24 cellular contexts compared by ENCODE assay signal in the genomic region with DNA sequence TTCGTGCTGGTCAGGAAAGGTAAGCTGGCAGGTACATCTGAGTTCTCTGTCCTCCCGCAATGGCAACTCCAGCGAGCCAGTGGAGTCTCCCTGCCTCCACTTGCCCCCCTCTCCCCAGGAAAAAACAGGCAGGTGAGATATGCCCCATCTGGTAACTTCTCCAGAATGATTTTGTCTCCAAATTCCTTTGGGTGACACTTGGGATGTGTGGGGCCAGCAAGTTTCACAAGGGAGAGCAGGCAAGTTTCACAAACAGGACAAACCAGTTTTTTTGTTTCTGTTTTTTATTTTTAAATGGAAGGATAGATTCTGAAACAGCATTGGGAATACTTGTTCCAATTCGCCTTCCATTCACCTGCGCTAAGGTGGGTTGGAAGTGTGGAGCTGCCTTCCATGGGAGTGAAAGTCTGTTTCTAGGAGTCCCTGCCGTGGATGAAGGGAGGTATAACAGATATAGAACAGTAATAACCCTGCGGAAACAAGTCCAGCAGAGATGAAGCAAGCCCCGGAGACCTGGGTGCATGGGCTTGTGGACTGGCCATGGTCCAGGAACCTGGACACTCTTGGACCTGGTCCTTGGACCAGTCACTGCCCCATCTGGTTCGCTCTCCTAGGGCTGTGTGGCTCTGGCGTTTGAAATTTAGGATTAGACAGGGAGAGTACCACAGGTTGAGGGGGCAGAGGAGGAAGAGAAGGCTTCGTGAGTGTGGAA. TPM values are rescaled to one million over a fixed set of nuclear protein-coding genes. Genes with fewer than 3 reads are reported as not detected.
DNase-seq lines count a peak whose midpoint lies in the region; ATAC-seq, FAIRE-seq and TF ChIP-seq lines count a peak whose summit lies in the region.
"Had no signal": no experiment of that assay in that cellular context is flagged by ENCODE, and none has a peak within 500 bp of the region (broad histone marks: within the 10 kb centered on the region; RNA-seq: fewer than 3 reads in every experiment).

No MANE protein-coding gene starts in this region.

- H2AK5ac ChIP-seq in IMR-90 (ENCODE audit: low read depth, low read length): no peak overlapping the region

- H3K27me3 ChIP-seq in IMR-90 (ENCODE audit: control insufficient read depth, insufficient read depth, low read length) (no peaks in the 10 kb centered on the region), body of pancreas (no peaks in the 10 kb centered on the region), keratinocyte (ENCODE audit: control insufficient read depth, extremely low read depth, insufficient read depth, low read length) (no peaks in the 10 kb centered on the region)
- H3K27me3 ChIP-seq: testis had no signal

- no peaks in the 10 kb centered on the region for H3K79me2 ChIP-seq in keratinocyte (ENCODE audit: control insufficient read depth, insufficient read depth, low read length)

- no TSS peak for BruUV-seq in IMR-90 (replicated peaks; lab: Mats Ljungman, UMichigan)

- H3K9me1 ChIP-seq in IMR-90 (ENCODE audit: insufficient read depth, low read length): peaks cover 41% of the 10 kb centered on the region
- peaks cover 3% of the 10 kb centered on the region for H3K9me1 ChIP-seq in keratinocyte (ENCODE audit: control insufficient read depth, extremely low read depth, insufficient read depth, low read length)

- no peak overlapping the region; the same call in 1 of the 2 replicates for H2BK120ac ChIP-seq in IMR-90 (ENCODE audit: low read depth, low read length)

- no peak overlapping the region for H2BK20ac ChIP-seq in IMR-90 (ENCODE audit: low read depth, low read length)

- in situ Hi-C loops in IMR-90 (cut with MboI; ENCODE audit: low sequenced_read_pairs): no loop called here

- no peak for FAIRE-seq in keratinocyte (lab: Jason Lieb, UNC)
- FAIRE-seq: GM12891, GM19239 had no signal

- H3K4me1 Mint-ChIP-seq in type B pancreatic cell (ENCODE audit: unreplicated experiment): peaks cover 27% of the 10 kb centered on the region

- H3K4ac ChIP-seq in IMR-90 (ENCODE audit: low read depth, low read length): 0 out of 2 replicates have a peak overlapping the region, but pooled peaks have one; percentile 35

- H3K27ac ChIP-seq in IMR-90 (ENCODE audit: insufficient read depth, low read length): no peak overlapping the region
- peak overlapping the region; percentile 30 to 67 (median 45) for H3K27ac ChIP-seq in body of pancreas
- H3K27ac ChIP-seq in keratinocyte (ENCODE audit: control insufficient read depth, insufficient read depth, low read length): peak overlapping the region; percentile 28
- H3K27ac ChIP-seq: lower lobe of right lung, right lobe of liver, testis had no signal

- dilution Hi-C loops in IMR-90 (cut with HindIII; ENCODE audit: low sequenced_read_pairs, unreplicated experiment) (no loop called here), keratinocyte (cut with MboI; ENCODE audit: extremely low pct_ligation_motif_present, low sequenced_read_pairs) (no loop called here)

- H3K4me1 ChIP-seq in IMR-90 (ENCODE audit: control insufficient read depth, insufficient read depth, low read length) (peaks cover 8% of the 10 kb centered on the region), body of pancreas (peaks cover 27% of the 10 kb centered on the region), keratinocyte (ENCODE audit: control insufficient read depth, extremely low read depth, insufficient read depth, low read length) (peaks cover 41% of the 10 kb centered on the region)

- no peak overlapping the region for H4K91ac ChIP-seq in IMR-90 (ENCODE audit: insufficient read depth, low read depth, low read length)

- peaks cover 3% of the 10 kb centered on the region for H3K36me3 ChIP-seq in IMR-90 (ENCODE audit: control insufficient read depth, insufficient read depth, low read length)
- no peaks in the 10 kb centered on the region for H3K36me3 ChIP-seq in body of pancreas (replicated peaks in 1 of 2; ENCODE audit: insufficient read depth in 1 of 2, low read depth in 2 of 2)
- no peaks in the 10 kb centered on the region for H3K36me3 ChIP-seq in keratinocyte (ENCODE audit: control insufficient read depth in 2 of 2, extremely low read depth in 1 of 2, insufficient read depth in 2 of 2, low read length in 2 of 2)
- H3K36me3 ChIP-seq: lower lobe of right lung, right lobe of liver had no signal

- H3K79me1 ChIP-seq in IMR-90 (ENCODE audit: low read depth in 1 of 2, low read length in 2 of 2): peaks cover 4 to 47% of the 10 kb centered on the region in 2 experiments; a peak in 3 of 4 replicates

- H3K9me3 ChIP-seq in IMR-90 (ENCODE audit: control insufficient read depth, insufficient read depth, low read length): no peaks in the 10 kb centered on the region
- no peaks in the 10 kb centered on the region for H3K9me3 ChIP-seq in body of pancreas
- no peaks in the 10 kb centered on the region for H3K9me3 ChIP-seq in keratinocyte (ENCODE audit: control insufficient read depth, low read depth, low read length)
- H3K9me3 ChIP-seq: lower lobe of right lung, right lobe of liver, testis had no signal

- peaks cover 17% of the 10 kb centered on the region for H4K20me1 ChIP-seq in IMR-90 (ENCODE audit: insufficient read depth, low read length)
- no peaks in the 10 kb centered on the region for H4K20me1 ChIP-seq in keratinocyte (ENCODE audit: control insufficient read depth, extremely low read depth, insufficient read depth, low read length)

- POLR2A ChIA-PET in IMR-90 (lab: Charles Lee; ENCODE audit: unreplicated experiment): no interaction called here

- H2BK15ac ChIP-seq in IMR-90 (ENCODE audit: low read depth, low read length): no peak overlapping the region

- DNase-seq in IMR-90 (no peak), body of pancreas (peak in 2 of 4 donors; percentile 44 to 45), keratinocyte (ENCODE audit: low read depth, low spot score) (no peak), type B pancreatic cell (ENCODE audit: extremely low spot score, unreplicated experiment) (no peak), NCI-H2107 treated with DMSO at 0.1 percent for 48 hours (lab: John Stamatoyannopoulos, UW; ENCODE audit: unreplicated experiment) (no peak)
- DNase-seq in effector CD8-positive, alpha-beta T cell (lab: John Stamatoyannopoulos, UW): no peak
- DNase-seq: activated CD4-positive, alpha-beta T cell treated with anti-CD3 and anti-CD28 coated beads, Interleukin-2, amount 50 U/mL, for 48 hours; activated naive CD4-positive, alpha-beta T cell treated with Interleukin-2 at 50 U/mL for 16 hours; activated T-cell treated with anti-CD3 and anti-CD28 coated beads, Interleukin-2, amount 50 U/mL, for 24 hours; CD8-positive, alpha-beta memory T cell; lower lobe of right lung; NCI-H1694; NCI-H2227 treated with DMSO at 0.1 percent for 48 hours; NCI-H774; nucleus accumbens; OCI-M1; right lobe of liver; T-helper 2 cell; testis had no signal

- H2AFZ ChIP-seq in IMR-90 (replicated peaks; ENCODE audit: low read length, poor library complexity) (no peak overlapping the region), keratinocyte (ENCODE audit: control insufficient read depth, low read length) (no peak overlapping the region)

- intact Hi-C loops in IMR-90 (cut with micrococcal nuclease) (loop anchor here (5.0 kb wide), 1 partner anchor 164 kb away; no protein-coding TSS in a partner anchor), body of pancreas (cut with DNase I) (loop anchor here (10.0 kb wide), 1 partner anchor 226 kb away; the partner anchor contains the start of gene GLCE)

- no peak overlapping the region for H3K18ac ChIP-seq in IMR-90 (ENCODE audit: low read depth, low read length)

- WGBS in IMR-90 (ENCODE audit: extremely low coverage in 2 of 2, insufficient read length in 1 of 2), 2 experiments: 97% methylated on average over 5 of the region's 11 CpGs; no CpG with 5 or more reads in 1 of the 2 experiments
- WGBS in body of pancreas, 2 donors: 66 to 68% methylated on average over 11 of the region's 11 CpGs

- no peak overlapping the region for H3K4me2 ChIP-seq in IMR-90 (ENCODE audit: low read depth, low read length)
- peak overlapping the region; percentile 59 for H3K4me2 ChIP-seq in keratinocyte (ENCODE audit: control insufficient read depth, extremely low read depth, insufficient read depth, low read depth, low read length)

- H3K27ac Mint-ChIP-seq in type B pancreatic cell: peak overlapping the region; percentile 97
- H3K27ac Mint-ChIP-seq: activated T-cell treated with anti-CD3 and anti-CD28 coated beads, Interleukin-2, amount 50 U/mL, for 24 hours; CD8-positive, alpha-beta memory T cell; IgD-negative memory B cell; stimulated activated memory B cell treated with anti-CD40 and anti-IgM and Interleukin-4, amounts not matched to agents 10 μg/mL and 1 μg/mL and 100 μg/mL, for 72 hours had no signal

- TF ChIP-seq POLR2A in IMR-90 (IDR thresholded peaks at IDR 0.05; ENCODE audit: low read depth, low read length) (no peak), body of pancreas (IDR thresholded peaks at IDR 0.05) (no peak)

- H3K27me3 Mint-ChIP-seq in type B pancreatic cell: no peaks in the 10 kb centered on the region

- TF ChIP-seq RAD21 in IMR-90 (IDR thresholded peaks at IDR 0.05; ENCODE audit: low read length): no peak

- no peak overlapping the region for H4K5ac ChIP-seq in IMR-90 (ENCODE audit: low read depth, low read length)

- H2BK5ac ChIP-seq in IMR-90 (ENCODE audit: low read depth, low read length, poor library complexity, severe bottlenecking): peak overlapping the region; percentile 20

- ATAC-seq in IMR-90 (ENCODE audit: low read depth) (no peak), body of pancreas (no peak), HG03520 (IDR thresholded peaks at IDR 0.05; ENCODE audit: unreplicated experiment) (no peak)
- ATAC-seq: lower lobe of right lung; right lobe of liver; stimulated activated memory B cell treated with anti-CD40 and anti-IgM and Interleukin-4, amounts not matched to agents 10 μg/mL and 1 μg/mL and 100 μg/mL, for 72 hours had no signal

- no peaks in the 10 kb centered on the region for H3K9me3 Mint-ChIP-seq in type B pancreatic cell
- H3K9me3 Mint-ChIP-seq: activated T-cell treated with anti-CD3 and anti-CD28 coated beads, Interleukin-2, amount 50 U/mL, for 24 hours; CD8-positive, alpha-beta memory T cell; IgD-negative memory B cell; stimulated activated memory B cell treated with anti-CD40 and anti-IgM and Interleukin-4, amounts not matched to agents 10 μg/mL and 1 μg/mL and 100 μg/mL, for 72 hours had no signal

- H3K9ac ChIP-seq in IMR-90 (ENCODE audit: low read depth, low read length) (no peak overlapping the region), keratinocyte (ENCODE audit: control insufficient read depth, extremely low read depth, insufficient read depth, low read length) (no peak overlapping the region)

- H3K4me3 Mint-ChIP-seq in type B pancreatic cell: peak overlapping the region; percentile 74
- H3K4me3 Mint-ChIP-seq: activated T-cell treated with anti-CD3 and anti-CD28 coated beads, Interleukin-2, amount 50 U/mL, for 24 hours; IgD-negative memory B cell; stimulated activated memory B cell treated with anti-CD40 and anti-IgM and Interleukin-4, amounts not matched to agents 10 μg/mL and 1 μg/mL and 100 μg/mL, for 72 hours had no signal

- no peak overlapping the region for H4K8ac ChIP-seq in IMR-90 (ENCODE audit: low read depth in 2 of 2, low read length in 2 of 2)

- H3K4me3 ChIP-seq in IMR-90 (ENCODE audit: insufficient read depth, low read depth, low read length) (no peak overlapping the region), body of pancreas (no peak overlapping the region), keratinocyte (ENCODE audit: control insufficient read depth in 2 of 3, extremely low read depth in 1 of 3, insufficient read depth in 2 of 3, low read depth in 1 of 3, low read length in 3 of 3) (no peak overlapping the region)
- H3K4me3 ChIP-seq: lower lobe of right lung, right lobe of liver, testis had no signal

- CTCF ChIA-PET in IMR-90 (lab: Yijun Ruan, JAX): interaction anchor here (0.6 to 0.7 kb wide), 2 partner anchors 27 to 87 kb away, joined by 3 to 4 read pairs; no protein-coding TSS in a partner anchor

- TF ChIP-seq CTCF in IMR-90 (conservative IDR thresholded peaks at IDR 0.05; ENCODE audit: low read depth, low read length): no peak
- no peak for TF ChIP-seq CTCF in body of pancreas (IDR thresholded peaks at IDR 0.05)
- TF ChIP-seq CTCF in keratinocyte (optimal IDR thresholded peaks at IDR 0.05 in 1 of 3, IDR thresholded peaks at IDR 0.05 in 1 of 3, conservative IDR thresholded peaks at IDR 0.05 in 1 of 3; ENCODE audit: extremely low read depth in 1 of 3, insufficient read depth in 2 of 3, low read length in 3 of 3): no peak
- TF ChIP-seq CTCF in type B pancreatic cell (conservative IDR thresholded peaks at IDR 0.05): no peak

- peak overlapping the region; percentile 62 for H2AK9ac ChIP-seq in IMR-90 (replicated peaks; ENCODE audit: low read depth, low read length, poor library complexity)

- H3K36me3 Mint-ChIP-seq in type B pancreatic cell: no peaks in the 10 kb centered on the region
- H3K36me3 Mint-ChIP-seq: CD8-positive, alpha-beta memory T cell; IgD-negative memory B cell; stimulated activated memory B cell treated with anti-CD40 and anti-IgM and Interleukin-4, amounts not matched to agents 10 μg/mL and 1 μg/mL and 100 μg/mL, for 72 hours had no signal

- H3K23ac ChIP-seq in IMR-90 (ENCODE audit: low read depth, low read length): no peak overlapping the region

- no peak overlapping the region for H3K14ac ChIP-seq in IMR-90 (replicated peaks; ENCODE audit: low read depth, low read length)

- no peak overlapping the region for H3K56ac ChIP-seq in IMR-90 (ENCODE audit: extremely low read depth, insufficient read depth, low read length)

RNA-seq across cellular contexts. Expression of gene KIF23, which starts 22.9 kb away (rescaled TPM):
- total RNA-seq in IMR-90 (2012; rRNA removed): 56.1 and 70.5 TPM in 2 replicates
- 34.1 and 37.7 TPM in 2 replicates for polyA plus RNA-seq in IMR-90 (2012; rRNA removed)
- 5.0 and 16.1 TPM in 2 replicates for polyA plus RNA-seq in IMR-90 (2012; cell fraction: cytosol; rRNA removed)
- polyA plus RNA-seq in IMR-90 (2012; cell fraction: nucleus; rRNA removed; ENCODE audit: low replicate concordance): 8.1 and 50.9 TPM in 2 replicates
- 1 to 10 TPM in 1 of 2 donors, under 1 TPM in 1; 0.99 to 2.9 TPM for total RNA-seq in body of pancreas
- polyA plus RNA-seq in keratinocyte: 8.3 to 28.8 TPM (median 28.2 TPM) in 3 replicates
- polyA plus RNA-seq in keratinocyte (2011; ENCODE audit: low read depth): 4.1 TPM
- polyA plus RNA-seq in keratinocyte (2011; cell fraction: cytosol; rRNA removed): 8.5 and 9.4 TPM in 2 replicates
- polyA plus RNA-seq in keratinocyte (2011; cell fraction: nucleus; rRNA removed): 19.7 and 27.7 TPM in 2 replicates
- polyA plus RNA-seq in keratinocyte (2012; ENCODE audit: low replicate concordance): 1.4 and 20.5 TPM in 2 replicates
- 3.5 to 29.8 TPM (median 12.2 TPM) in 3 replicates for polyA minus RNA-seq in keratinocyte
- 4.8 TPM for polyA minus RNA-seq in keratinocyte (2011; cell fraction: cytosol; rRNA and poly(A)+ RNA removed)
- polyA minus RNA-seq in keratinocyte (2011; cell fraction: nucleus; rRNA and poly(A)+ RNA removed): 5.2 and 13.7 TPM in 2 replicates
- total RNA-seq in type B pancreatic cell (ENCODE audit: low replicate concordance): 31.8 and 48.1 TPM in 2 replicates
